ENCODE assay signal across 8 cellular contexts in the genomic region with DNA sequence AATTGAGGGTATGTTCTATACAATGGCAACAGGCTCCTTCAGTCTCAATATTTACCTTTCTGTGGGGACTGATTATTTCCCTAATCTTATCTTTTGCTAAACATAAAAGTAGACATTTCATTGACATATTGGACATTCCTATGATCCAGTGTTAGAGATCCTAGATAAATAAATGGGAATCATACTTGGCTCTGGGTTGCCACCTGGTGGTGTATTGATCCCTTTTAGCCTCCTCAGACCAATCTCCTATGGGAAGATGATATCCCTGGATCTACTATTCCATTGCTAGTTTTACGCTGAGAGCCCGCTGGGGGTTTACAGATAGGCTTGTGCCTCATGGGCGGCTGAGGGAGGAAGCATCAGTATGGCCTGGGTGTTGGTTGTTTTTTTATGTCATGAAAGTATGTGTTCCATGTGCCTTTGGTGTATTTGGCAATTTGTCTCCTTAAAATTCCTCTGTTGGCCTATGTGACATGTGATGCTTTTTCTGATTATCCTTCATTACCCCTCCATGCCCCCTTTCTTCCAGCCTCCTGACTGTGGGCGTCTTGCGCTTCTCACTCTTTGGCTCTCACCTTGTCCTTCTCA. TPM values are rescaled to one million over a fixed set of nuclear protein-coding genes. Genes with fewer than 3 reads are reported as not detected.
DNase-seq lines count a peak whose midpoint lies in the region; ATAC-seq, FAIRE-seq and TF ChIP-seq lines count a peak whose summit lies in the region.

No MANE protein-coding gene starts in this region.

- no peaks in the 10 kb centered on the region for H3K9me2 ChIP-seq in Loucy (replicated peaks; ENCODE audit: low read depth, low read length)

- POLR2A ChIA-PET in naive thymus-derived CD8-positive, alpha-beta T cell (lab: Charles Lee): no interaction called here
- POLR2A ChIA-PET in T-cell (lab: Charles Lee): no interaction called here

- no peaks in the 10 kb centered on the region for H3K9me3 Mint-ChIP-seq in naive thymus-derived CD8-positive, alpha-beta T cell
- H3K9me3 Mint-ChIP-seq in T-cell: no peaks in the 10 kb centered on the region

- no peak overlapping the region for H2AFZ ChIP-seq in Loucy (ENCODE audit: low read length)

- H3K36me3 Mint-ChIP-seq in naive thymus-derived CD8-positive, alpha-beta T cell: no peaks in the 10 kb centered on the region
- H3K36me3 Mint-ChIP-seq in T-cell: no peaks in the 10 kb centered on the region

- peak; percentile 21 for FAIRE-seq in colon (lab: Jason Lieb, UNC)

- H3K27ac Mint-ChIP-seq in naive thymus-derived CD8-positive, alpha-beta T cell: peak overlapping the region in 1 of 10 donors; percentile 47
- no peak overlapping the region for H3K27ac Mint-ChIP-seq in T-cell

- H3K4me1 Mint-ChIP-seq in naive thymus-derived CD8-positive, alpha-beta T cell: peaks cover 0 to 1% (median 0%) of the 10 kb centered on the region in 4 donors
- H3K4me1 Mint-ChIP-seq in T-cell: peaks cover 0 to 3% (median 3%) of the 10 kb centered on the region in 3 donors

- CTCF ChIA-PET in T-cell (lab: Charles Lee): interaction anchor here in 1 of 2 donors (0.6 kb wide), 1 partner anchor 100 kb away, joined by 4 read pairs; no protein-coding TSS in a partner anchor

- no peak overlapping the region for H3K4me3 ChIP-seq in Loucy (ENCODE audit: low read length, poor library complexity, severe bottlenecking)

- DNase-seq in DMS53 treated with DMSO at 0.1 percent for 48 hours (lab: John Stamatoyannopoulos, UW; ENCODE audit: unreplicated experiment) (peak; percentile 31), midbrain (lab: John Stamatoyannopoulos, UW) (peak; percentile 55), SKM-1 (lab: John Stamatoyannopoulos, UW; ENCODE audit: unreplicated experiment) (no peak), T-cell (no peak)
- DNase-seq in naive thymus-derived CD8-positive, alpha-beta T cell: no peak

- peaks cover 5% of the 10 kb centered on the region for H3K4me1 ChIP-seq in Loucy (ENCODE audit: insufficient read depth, low read length, poor library complexity, severe bottlenecking)

- H4K20me1 ChIP-seq in Loucy (ENCODE audit: insufficient read depth, low read length, poor library complexity, severe bottlenecking): no peaks in the 10 kb centered on the region

- H3K4me2 ChIP-seq in Loucy (ENCODE audit: low read depth, low read length, poor library complexity, severe bottlenecking): no peak overlapping the region

- ATAC-seq in naive thymus-derived CD8-positive, alpha-beta T cell: no peak
- ATAC-seq in GM21717 (IDR thresholded peaks at IDR 0.05; ENCODE audit: unreplicated experiment): no peak
- ATAC-seq in T-cell (replicated peaks in 1 of 4): no peak

- H3K36me3 ChIP-seq in Loucy (ENCODE audit: insufficient read depth, low read length): no peaks in the 10 kb centered on the region

- H3K27me3 ChIP-seq in Loucy (ENCODE audit: insufficient read depth, low read length, poor library complexity, severe bottlenecking): no peaks in the 10 kb centered on the region

- H3K9ac ChIP-seq in Loucy (ENCODE audit: low read depth, low read length, poor library complexity, severe bottlenecking): no peak overlapping the region

- TF ChIP-seq CTCF in Loucy (conservative IDR thresholded peaks at IDR 0.05; ENCODE audit: low read length): peak; percentile 62

- H3K4me3 Mint-ChIP-seq in naive thymus-derived CD8-positive, alpha-beta T cell: no peak overlapping the region
- no peak overlapping the region for H3K4me3 Mint-ChIP-seq in T-cell

- H3K79me2 ChIP-seq in Loucy (ENCODE audit: insufficient read depth, low read length): no peaks in the 10 kb centered on the region

- peaks cover 5 to 23% (median 13%) of the 10 kb centered on the region in 5 donors for H3K27me3 Mint-ChIP-seq in naive thymus-derived CD8-positive, alpha-beta T cell
- peaks cover 22 to 26% of the 10 kb centered on the region in 2 donors for H3K27me3 Mint-ChIP-seq in T-cell

- H3K9me3 ChIP-seq in Loucy (ENCODE audit: insufficient read depth, low read depth, low read length): no peaks in the 10 kb centered on the region

- no peaks in the 10 kb centered on the region for H3F3A ChIP-seq in Loucy (ENCODE audit: low read depth)

RNA-seq across cellular contexts. Expression of gene CELF2, which starts 18.8 kb away (rescaled TPM):
- 100 to 1,000 TPM; 174 to 175 TPM for total RNA-seq in naive thymus-derived CD8-positive, alpha-beta T cell
- 100 to 1,000 TPM; 101 to 153 (median 117) TPM for polyA plus RNA-seq in naive thymus-derived CD8-positive, alpha-beta T cell
- 100 to 1,000 TPM; 149 to 225 (median 166) TPM for total RNA-seq in T-cell

Comparison
In these comparisons a context has a peak if more than half of its experiments do, and no peak if none do; other contexts are left out.
1. DNase-seq: peak in DMS53 treated with DMSO at 0.1 percent for 48 hours (single experiment) and midbrain (single experiment); none in naive thymus-derived CD8-positive, alpha-beta T cell (0 of 10), SKM-1 (single experiment) and T-cell (0 of 34).